In genomic region chr2:207408086-207408794, GRCh38 we compare ENCODE assay signal across 9 cellular contexts.
DNase-seq lines count a peak whose midpoint lies in the region; ATAC-seq and TF ChIP-seq lines count a peak whose summit lies in the region.
"Had no signal": no experiment of that assay in that cellular context is flagged by ENCODE, and none has a peak within 500 bp of the region (broad histone marks: within the 10 kb centered on the region; RNA-seq: fewer than 3 reads in every experiment).

No MANE protein-coding gene starts in this region.

- H2BK120ac ChIP-seq in IMR-90 (ENCODE audit: low read depth, low read length), result no peak overlapping the region
- no peak overlapping the region for H2BK120ac ChIP-seq in mesendoderm (ENCODE audit: low read depth, low read length)
- H2BK120ac ChIP-seq in trophoblast cell (ENCODE audit: insufficient read depth, low read length, poor library complexity), result no peak overlapping the region

- no peaks in the 10 kb centered on the region for H3K27me3 Mint-ChIP-seq in activated T-cell treated with anti-CD3 and anti-CD28 coated beads, Interleukin-2, amount 50 U/mL, for 24 hours

- no peak overlapping the region for H2BK12ac ChIP-seq in trophoblast cell (ENCODE audit: low read length)

- TF ChIP-seq RAD21 in IMR-90 (IDR thresholded peaks at IDR 0.05; ENCODE audit: low read length), result no peak

- TF ChIP-seq CTCF in IMR-90 (conservative IDR thresholded peaks at IDR 0.05; ENCODE audit: low read depth, low read length), result no peak

- H3K4me3 Mint-ChIP-seq in stimulated activated effector memory CD8-positive, alpha-beta T cell treated with anti-CD3 and anti-CD28 coated beads, Interleukin-12 subunit alpha, Interleukin-12 subunit beta, amount 100 ng/mL, for 72 hours, result no peak overlapping the region
- H3K4me3 Mint-ChIP-seq in activated T-cell treated with anti-CD3 and anti-CD28 coated beads, Interleukin-2, amount 50 U/mL, for 24 hours, result no peak overlapping the region

- H2BK20ac ChIP-seq in IMR-90 (ENCODE audit: low read depth, low read length), result no peak overlapping the region

- H3K18ac ChIP-seq in IMR-90 (ENCODE audit: low read depth, low read length) (peak overlapping the region; percentile 27; the same call in 1 of the 2 replicates), mesendoderm (ENCODE audit: low read length) (no peak overlapping the region), trophoblast cell (ENCODE audit: low read length) (no peak overlapping the region)

- dilution Hi-C loops in IMR-90 (cut with HindIII; ENCODE audit: low sequenced_read_pairs, unreplicated experiment), result no loop called here

- H2AFZ ChIP-seq in IMR-90 (replicated peaks; ENCODE audit: low read length, poor library complexity) (no peak overlapping the region), trophoblast cell (ENCODE audit: insufficient read depth, low read length, poor library complexity) (no peak overlapping the region)

- H2BK15ac ChIP-seq in IMR-90 (ENCODE audit: low read depth, low read length) (peak overlapping the region; percentile 61; the same call in 2 of the 3 replicates), mesendoderm (replicated peaks; ENCODE audit: low read depth) (no peak overlapping the region)

- H3K4me2 ChIP-seq in IMR-90 (ENCODE audit: low read depth, low read length) (no peak overlapping the region; the same call in 1 of the 2 replicates), mesendoderm (ENCODE audit: low read length) (no peak overlapping the region), trophoblast cell (ENCODE audit: low read length) (no peak overlapping the region)

- H3K9ac ChIP-seq in IMR-90 (ENCODE audit: low read depth, low read length), result no peak overlapping the region; the same call in 1 of the 2 replicates
- H3K9ac ChIP-seq in mesendoderm (ENCODE audit: low read length), result no peak overlapping the region
- H3K9ac ChIP-seq in trophoblast cell (ENCODE audit: low read length), result no peak overlapping the region

- H3K27me3 ChIP-seq in IMR-90 (ENCODE audit: control insufficient read depth, insufficient read depth, low read length) (no peaks in the 10 kb centered on the region), mesendoderm (ENCODE audit: insufficient read depth, low read length, poor library complexity) (no peaks in the 10 kb centered on the region), trophoblast cell (ENCODE audit: insufficient read depth, low read length) (no peaks in the 10 kb centered on the region)

- H3K9me3 ChIP-seq in IMR-90 (ENCODE audit: control insufficient read depth, insufficient read depth, low read length) (no peaks in the 10 kb centered on the region), trophoblast cell (ENCODE audit: insufficient read depth, low read depth, low read length) (no peaks in the 10 kb centered on the region)

- H3K4me1 Mint-ChIP-seq in stimulated activated effector memory CD8-positive, alpha-beta T cell treated with anti-CD3 and anti-CD28 coated beads, Interleukin-12 subunit alpha, Interleukin-12 subunit beta, amount 100 ng/mL, for 72 hours, result peaks cover 10% of the 10 kb centered on the region
- peaks cover 1% of the 10 kb centered on the region for H3K4me1 Mint-ChIP-seq in activated T-cell treated with anti-CD3 and anti-CD28 coated beads, Interleukin-2, amount 50 U/mL, for 24 hours (ENCODE audit: low read depth)

- H3K36me3 ChIP-seq in IMR-90 (ENCODE audit: control insufficient read depth, insufficient read depth, low read length) (no peaks in the 10 kb centered on the region), mesendoderm (ENCODE audit: control insufficient read depth, insufficient read depth, low read length) (no peaks in the 10 kb centered on the region), trophoblast cell (ENCODE audit: control insufficient read depth in 1 of 2, insufficient read depth in 2 of 2, low read length in 2 of 2) (no peaks in the 10 kb centered on the region)

- H4K91ac ChIP-seq in IMR-90 (ENCODE audit: insufficient read depth, low read depth, low read length) (0 out of 2 replicates have a peak overlapping the region, but pooled peaks have one; percentile 8), trophoblast cell (ENCODE audit: low read depth, low read length) (no peak overlapping the region)

- DNase-seq in Right ventricle myocardium superior (no peak), left ventricle myocardium superior (no peak), IMR-90 (no peak), RPMI8226 (peak; percentile 92), mesendoderm (peak; percentile 31), trophoblast cell (no peak)
- DNase-seq in stimulated activated effector memory CD8-positive, alpha-beta T cell treated with anti-CD3 and anti-CD28 coated beads, Interleukin-12 subunit alpha, Interleukin-12 subunit beta, amount 100 ng/mL, for 72 hours (ENCODE audit: low spot score in 2 of 2), result no peak
- no peak for DNase-seq in activated T-cell treated with anti-CD3 and anti-CD28 coated beads, Interleukin-2, amount 50 U/mL, for 24 hours

- H2AK9ac ChIP-seq in IMR-90 (replicated peaks; ENCODE audit: low read depth, low read length, poor library complexity), result no peak overlapping the region

- 87% methylated on average over 2 of the region's 8 CpGs; no CpG with 5 or more reads in 1 of the 2 experiments for WGBS in IMR-90 (ENCODE audit: extremely low coverage in 2 of 2, insufficient read length in 1 of 2), 2 experiments
- WGBS in mesendoderm (ENCODE audit: extremely low coverage, insufficient coverage, low lambda C conversion rate), result no CpG with 5 or more reads among the region's 8 CpGs
- no CpG with 5 or more reads among the region's 8 CpGs for WGBS in trophoblast cell (ENCODE audit: extremely low coverage, insufficient coverage, insufficient read length)

- H3K4me1 ChIP-seq in IMR-90 (ENCODE audit: control insufficient read depth, insufficient read depth, low read length) (peaks cover 2% of the 10 kb centered on the region; the same call in 1 of the 2 replicates), mesendoderm (ENCODE audit: control insufficient read depth, low read depth, low read length) (peaks cover 3% of the 10 kb centered on the region), trophoblast cell (ENCODE audit: control insufficient read depth in 1 of 2, insufficient read depth in 2 of 2, low read length in 2 of 2) (no peaks in the 10 kb centered on the region)

- no peak overlapping the region for H4K12ac ChIP-seq in trophoblast cell (ENCODE audit: low read depth, low read length)

- no peak overlapping the region for H3K4ac ChIP-seq in IMR-90 (ENCODE audit: low read depth, low read length)
- H3K4ac ChIP-seq in mesendoderm (ENCODE audit: low read depth, low read length), result peak overlapping the region; percentile 76
- H3K4ac ChIP-seq in trophoblast cell (ENCODE audit: low read depth, low read length), result no peak overlapping the region

- H3K9me3 Mint-ChIP-seq in stimulated activated effector memory CD8-positive, alpha-beta T cell treated with anti-CD3 and anti-CD28 coated beads, Interleukin-12 subunit alpha, Interleukin-12 subunit beta, amount 100 ng/mL, for 72 hours, result no peaks in the 10 kb centered on the region
- no peaks in the 10 kb centered on the region for H3K9me3 Mint-ChIP-seq in activated T-cell treated with anti-CD3 and anti-CD28 coated beads, Interleukin-2, amount 50 U/mL, for 24 hours

- in situ Hi-C loops in IMR-90 (cut with MboI; ENCODE audit: low sequenced_read_pairs), result no loop called here

- no peaks in the 10 kb centered on the region for H4K20me1 ChIP-seq in IMR-90 (ENCODE audit: insufficient read depth, low read length)

- no peak overlapping the region for H3K27ac Mint-ChIP-seq in stimulated activated effector memory CD8-positive, alpha-beta T cell treated with anti-CD3 and anti-CD28 coated beads, Interleukin-12 subunit alpha, Interleukin-12 subunit beta, amount 100 ng/mL, for 72 hours
- no peak overlapping the region for H3K27ac Mint-ChIP-seq in activated T-cell treated with anti-CD3 and anti-CD28 coated beads, Interleukin-2, amount 50 U/mL, for 24 hours

- H3K27ac ChIP-seq in IMR-90 (ENCODE audit: insufficient read depth, low read length) (no peak overlapping the region), mesendoderm (ENCODE audit: low read depth, low read length) (peak overlapping the region; percentile 38), trophoblast cell (ENCODE audit: low read depth, low read length) (no peak overlapping the region)
- H3K27ac ChIP-seq: SK-N-MC had no signal

- no peaks in the 10 kb centered on the region for H3K79me2 ChIP-seq in mesendoderm (ENCODE audit: control insufficient read depth, insufficient read depth, low read length)
- no peaks in the 10 kb centered on the region for H3K79me2 ChIP-seq in trophoblast cell (ENCODE audit: control insufficient read depth, insufficient read depth, low read length, poor library complexity)

- no peaks in the 10 kb centered on the region for H3K36me3 Mint-ChIP-seq in stimulated activated effector memory CD8-positive, alpha-beta T cell treated with anti-CD3 and anti-CD28 coated beads, Interleukin-12 subunit alpha, Interleukin-12 subunit beta, amount 100 ng/mL, for 72 hours
- no peaks in the 10 kb centered on the region for H3K36me3 Mint-ChIP-seq in activated T-cell treated with anti-CD3 and anti-CD28 coated beads, Interleukin-2, amount 50 U/mL, for 24 hours (ENCODE audit: low read depth)

- H3K79me1 ChIP-seq in IMR-90 (ENCODE audit: low read depth in 1 of 2, low read length in 2 of 2) (no peaks in the 10 kb centered on the region), mesendoderm (ENCODE audit: low read length) (no peaks in the 10 kb centered on the region), trophoblast cell (ENCODE audit: low read length) (no peaks in the 10 kb centered on the region)

- H3K14ac ChIP-seq in IMR-90 (replicated peaks; ENCODE audit: low read depth, low read length) (no peak overlapping the region; the same call in 1 of the 2 replicates), trophoblast cell (ENCODE audit: low read length) (no peak overlapping the region)

- H4K5ac ChIP-seq in IMR-90 (ENCODE audit: low read depth, low read length) (no peak overlapping the region), mesendoderm (ENCODE audit: low read length) (no peak overlapping the region)

- peak overlapping the region; percentile 45 to 51; a peak in 3 of 4 replicates for H4K8ac ChIP-seq in IMR-90 (ENCODE audit: low read depth in 2 of 2, low read length in 2 of 2)
- no peak overlapping the region for H4K8ac ChIP-seq in mesendoderm (ENCODE audit: low read depth, low read length)
- H4K8ac ChIP-seq in trophoblast cell (ENCODE audit: low read depth, low read length), result no peak overlapping the region

- H2BK5ac ChIP-seq in IMR-90 (ENCODE audit: low read depth, low read length, poor library complexity, severe bottlenecking) (no peak overlapping the region), mesendoderm (ENCODE audit: low read length) (no peak overlapping the region), trophoblast cell (ENCODE audit: low read depth, low read length, poor library complexity) (no peak overlapping the region)

- H3K4me3 ChIP-seq in IMR-90 (ENCODE audit: insufficient read depth, low read depth, low read length) (no peak overlapping the region), mesendoderm (ENCODE audit: low read length) (no peak overlapping the region), trophoblast cell (ENCODE audit: low read depth, low read length) (no peak overlapping the region)
- H3K4me3 ChIP-seq: SK-N-MC had no signal

- H3K9me1 ChIP-seq in IMR-90 (ENCODE audit: insufficient read depth, low read length), result no peaks in the 10 kb centered on the region

- no peak for TF ChIP-seq POLR2A in IMR-90 (IDR thresholded peaks at IDR 0.05; ENCODE audit: low read depth, low read length)

- H3K56ac ChIP-seq in IMR-90 (ENCODE audit: extremely low read depth, insufficient read depth, low read length) (no peak overlapping the region), mesendoderm (ENCODE audit: low read length) (no peak overlapping the region)

- H3K23ac ChIP-seq in IMR-90 (ENCODE audit: low read depth, low read length), result peak overlapping the region; percentile 19; the same call in 1 of the 2 replicates
- no peak overlapping the region for H3K23ac ChIP-seq in mesendoderm (ENCODE audit: low read length)
- no peak overlapping the region for H3K23ac ChIP-seq in trophoblast cell (ENCODE audit: low read length)

- no TSS peak for BruUV-seq in IMR-90 (replicated peaks; lab: Mats Ljungman, UMichigan)

- peak; percentile 36 for ATAC-seq in Right ventricle myocardium superior (ENCODE audit: poor library complexity)
- no peak for ATAC-seq in left ventricle myocardium superior
- ATAC-seq in IMR-90 (ENCODE audit: low read depth), result peak; percentile 14; the same call in 1 of the 2 replicates
- no peak for ATAC-seq in stimulated activated effector memory CD8-positive, alpha-beta T cell treated with anti-CD3 and anti-CD28 coated beads, Interleukin-12 subunit alpha, Interleukin-12 subunit beta, amount 100 ng/mL, for 72 hours

- POLR2A ChIA-PET in IMR-90 (lab: Charles Lee; ENCODE audit: unreplicated experiment), result no interaction called here

- H2AK5ac ChIP-seq in IMR-90 (ENCODE audit: low read depth, low read length) (no peak overlapping the region), mesendoderm (ENCODE audit: low read length) (no peak overlapping the region), trophoblast cell (ENCODE audit: low read length) (no peak overlapping the region)

- intact Hi-C loops in Right ventricle myocardium superior (cut with DNase I), result no loop called here
- intact Hi-C loops in left ventricle myocardium superior (cut with micrococcal nuclease), result no loop called here
- intact Hi-C loops in IMR-90 (cut with micrococcal nuclease), result no loop called here

- CTCF ChIA-PET in IMR-90 (lab: Yijun Ruan, JAX), result interaction anchor here (0.5 to 1.2 kb wide), 2 partner anchors 48 to 198 kb away, joined by 3 to 4 read pairs; no protein-coding TSS in a partner anchor

Comparison
In these comparisons a context has a peak if more than half of its experiments do, and no peak if none do; other contexts are left out.
1. ATAC-seq: peak in Right ventricle myocardium superior (single experiment) and IMR-90 (single experiment); none in left ventricle myocardium superior (single experiment) and stimulated activated effector memory CD8-positive, alpha-beta T cell treated with anti-CD3 and anti-CD28 coated beads, Interleukin-12 subunit alpha, Interleukin-12 subunit beta, amount 100 ng/mL, for 72 hours (single experiment).
2. DNase-seq: peak in RPMI8226 (single experiment) and mesendoderm (single experiment); none in Right ventricle myocardium superior (single experiment), left ventricle myocardium superior (single experiment), IMR-90 (single experiment), trophoblast cell (0 of 2), stimulated activated effector memory CD8-positive, alpha-beta T cell treated with anti-CD3 and anti-CD28 coated beads, Interleukin-12 subunit alpha, Interleukin-12 subunit beta, amount 100 ng/mL, for 72 hours (0 of 2) and activated T-cell treated with anti-CD3 and anti-CD28 coated beads, Interleukin-2, amount 50 U/mL, for 24 hours (single experiment).
3. H4K8ac ChIP-seq: peak in IMR-90 (2 of 2); none in mesendoderm (single experiment) and trophoblast cell (single experiment).